8 cellular contexts compared by ENCODE assay signal in genomic region chrX:152958524-152959465, GRCh38.
DNase-seq lines count a peak whose midpoint lies in the region; ATAC-seq and FAIRE-seq lines count a peak whose summit lies in the region.

No MANE protein-coding gene starts in this region.

- FAIRE-seq in islet of Langerhans (lab: Jason Lieb, UNC), result peak; percentile 96

- H3K36me3 Mint-ChIP-seq in central memory CD8-positive, alpha-beta T cell (ENCODE audit: insufficient read depth), result peaks cover 7% of the 10 kb centered on the region

- H3K27me3 Mint-ChIP-seq in central memory CD8-positive, alpha-beta T cell, result no peaks in the 10 kb centered on the region

- H3K4me1 Mint-ChIP-seq in central memory CD8-positive, alpha-beta T cell, result peaks cover 7% of the 10 kb centered on the region

- peak overlapping the region; percentile 88 for H3K27ac Mint-ChIP-seq in central memory CD8-positive, alpha-beta T cell (ENCODE audit: low read depth)

- DNase-seq in AG08395 (ENCODE audit: low spot score), result peak; percentile 94
- DNase-seq in NCI-H226, result peak; percentile 59
- DNase-seq in activated CD4-positive, CD25-positive, alpha-beta regulatory T cell (lab: John Stamatoyannopoulos, UW), result peak; percentile 73 to 95 (median 81)
- peak; percentile 88 to 89 for DNase-seq in central memory CD8-positive, alpha-beta T cell (ENCODE audit: low spot score in 2 of 2)
- DNase-seq in stimulated activated CD4-positive, alpha-beta T cell treated with anti-CD3 and anti-CD28 coated beads, Interleukin-12 subunit alpha, Interleukin-12 subunit beta, amount 100 ng/mL, for 48 hours (ENCODE audit: low read depth in 2 of 3, low spot score in 1 of 3), result peak; percentile 79 to 95 (median 83)

- peak overlapping the region; percentile 71 for H3K4me3 Mint-ChIP-seq in central memory CD8-positive, alpha-beta T cell

- peak; percentile 93 for ATAC-seq in GM18909 (IDR thresholded peaks at IDR 0.05; ENCODE audit: poor library complexity, unreplicated experiment)
- ATAC-seq in HG03175 (IDR thresholded peaks at IDR 0.05; ENCODE audit: unreplicated experiment), result peak; percentile 94
- peak; percentile 97 for ATAC-seq in central memory CD8-positive, alpha-beta T cell (replicated peaks; ENCODE audit: extremely low read depth, poor library complexity, severe bottlenecking)

- H3K9me3 Mint-ChIP-seq in central memory CD8-positive, alpha-beta T cell, result no peaks in the 10 kb centered on the region

Comparison
In these comparisons a context has a peak if more than half of its experiments do, and no peak if none do; other contexts are left out.
1. Peak in every context shown above with its lines: DNase-seq and ATAC-seq.